ENCODE assay signal across 1 cellular context in the genomic region with DNA sequence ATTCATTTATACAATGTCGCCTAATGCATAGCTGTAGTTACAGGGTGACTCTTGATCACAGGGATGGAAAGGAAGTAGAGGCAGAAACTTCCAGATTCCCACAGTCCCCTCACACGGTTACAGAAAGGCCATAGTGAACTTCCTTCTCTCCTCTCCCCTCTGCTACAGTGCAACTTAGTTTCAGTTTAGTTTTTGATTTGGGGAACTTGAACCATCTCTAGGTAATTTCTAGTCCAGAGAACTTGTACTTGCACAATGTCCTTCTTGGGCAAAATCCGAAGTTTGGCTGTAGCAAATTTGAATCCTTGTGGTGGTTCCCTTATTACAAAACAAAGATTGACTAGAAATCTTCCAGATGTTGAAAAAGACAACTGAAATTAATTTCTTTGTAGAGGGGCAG.
TF ChIP-seq lines count a peak whose summit lies in the region.

No MANE protein-coding gene starts in this region.

TF ChIP-seq in H1, 55 proteins besides CTCF, POLR2A, EP300 and RAD21 (continued from another document):
- TF ChIP-seq, protein P1, sequence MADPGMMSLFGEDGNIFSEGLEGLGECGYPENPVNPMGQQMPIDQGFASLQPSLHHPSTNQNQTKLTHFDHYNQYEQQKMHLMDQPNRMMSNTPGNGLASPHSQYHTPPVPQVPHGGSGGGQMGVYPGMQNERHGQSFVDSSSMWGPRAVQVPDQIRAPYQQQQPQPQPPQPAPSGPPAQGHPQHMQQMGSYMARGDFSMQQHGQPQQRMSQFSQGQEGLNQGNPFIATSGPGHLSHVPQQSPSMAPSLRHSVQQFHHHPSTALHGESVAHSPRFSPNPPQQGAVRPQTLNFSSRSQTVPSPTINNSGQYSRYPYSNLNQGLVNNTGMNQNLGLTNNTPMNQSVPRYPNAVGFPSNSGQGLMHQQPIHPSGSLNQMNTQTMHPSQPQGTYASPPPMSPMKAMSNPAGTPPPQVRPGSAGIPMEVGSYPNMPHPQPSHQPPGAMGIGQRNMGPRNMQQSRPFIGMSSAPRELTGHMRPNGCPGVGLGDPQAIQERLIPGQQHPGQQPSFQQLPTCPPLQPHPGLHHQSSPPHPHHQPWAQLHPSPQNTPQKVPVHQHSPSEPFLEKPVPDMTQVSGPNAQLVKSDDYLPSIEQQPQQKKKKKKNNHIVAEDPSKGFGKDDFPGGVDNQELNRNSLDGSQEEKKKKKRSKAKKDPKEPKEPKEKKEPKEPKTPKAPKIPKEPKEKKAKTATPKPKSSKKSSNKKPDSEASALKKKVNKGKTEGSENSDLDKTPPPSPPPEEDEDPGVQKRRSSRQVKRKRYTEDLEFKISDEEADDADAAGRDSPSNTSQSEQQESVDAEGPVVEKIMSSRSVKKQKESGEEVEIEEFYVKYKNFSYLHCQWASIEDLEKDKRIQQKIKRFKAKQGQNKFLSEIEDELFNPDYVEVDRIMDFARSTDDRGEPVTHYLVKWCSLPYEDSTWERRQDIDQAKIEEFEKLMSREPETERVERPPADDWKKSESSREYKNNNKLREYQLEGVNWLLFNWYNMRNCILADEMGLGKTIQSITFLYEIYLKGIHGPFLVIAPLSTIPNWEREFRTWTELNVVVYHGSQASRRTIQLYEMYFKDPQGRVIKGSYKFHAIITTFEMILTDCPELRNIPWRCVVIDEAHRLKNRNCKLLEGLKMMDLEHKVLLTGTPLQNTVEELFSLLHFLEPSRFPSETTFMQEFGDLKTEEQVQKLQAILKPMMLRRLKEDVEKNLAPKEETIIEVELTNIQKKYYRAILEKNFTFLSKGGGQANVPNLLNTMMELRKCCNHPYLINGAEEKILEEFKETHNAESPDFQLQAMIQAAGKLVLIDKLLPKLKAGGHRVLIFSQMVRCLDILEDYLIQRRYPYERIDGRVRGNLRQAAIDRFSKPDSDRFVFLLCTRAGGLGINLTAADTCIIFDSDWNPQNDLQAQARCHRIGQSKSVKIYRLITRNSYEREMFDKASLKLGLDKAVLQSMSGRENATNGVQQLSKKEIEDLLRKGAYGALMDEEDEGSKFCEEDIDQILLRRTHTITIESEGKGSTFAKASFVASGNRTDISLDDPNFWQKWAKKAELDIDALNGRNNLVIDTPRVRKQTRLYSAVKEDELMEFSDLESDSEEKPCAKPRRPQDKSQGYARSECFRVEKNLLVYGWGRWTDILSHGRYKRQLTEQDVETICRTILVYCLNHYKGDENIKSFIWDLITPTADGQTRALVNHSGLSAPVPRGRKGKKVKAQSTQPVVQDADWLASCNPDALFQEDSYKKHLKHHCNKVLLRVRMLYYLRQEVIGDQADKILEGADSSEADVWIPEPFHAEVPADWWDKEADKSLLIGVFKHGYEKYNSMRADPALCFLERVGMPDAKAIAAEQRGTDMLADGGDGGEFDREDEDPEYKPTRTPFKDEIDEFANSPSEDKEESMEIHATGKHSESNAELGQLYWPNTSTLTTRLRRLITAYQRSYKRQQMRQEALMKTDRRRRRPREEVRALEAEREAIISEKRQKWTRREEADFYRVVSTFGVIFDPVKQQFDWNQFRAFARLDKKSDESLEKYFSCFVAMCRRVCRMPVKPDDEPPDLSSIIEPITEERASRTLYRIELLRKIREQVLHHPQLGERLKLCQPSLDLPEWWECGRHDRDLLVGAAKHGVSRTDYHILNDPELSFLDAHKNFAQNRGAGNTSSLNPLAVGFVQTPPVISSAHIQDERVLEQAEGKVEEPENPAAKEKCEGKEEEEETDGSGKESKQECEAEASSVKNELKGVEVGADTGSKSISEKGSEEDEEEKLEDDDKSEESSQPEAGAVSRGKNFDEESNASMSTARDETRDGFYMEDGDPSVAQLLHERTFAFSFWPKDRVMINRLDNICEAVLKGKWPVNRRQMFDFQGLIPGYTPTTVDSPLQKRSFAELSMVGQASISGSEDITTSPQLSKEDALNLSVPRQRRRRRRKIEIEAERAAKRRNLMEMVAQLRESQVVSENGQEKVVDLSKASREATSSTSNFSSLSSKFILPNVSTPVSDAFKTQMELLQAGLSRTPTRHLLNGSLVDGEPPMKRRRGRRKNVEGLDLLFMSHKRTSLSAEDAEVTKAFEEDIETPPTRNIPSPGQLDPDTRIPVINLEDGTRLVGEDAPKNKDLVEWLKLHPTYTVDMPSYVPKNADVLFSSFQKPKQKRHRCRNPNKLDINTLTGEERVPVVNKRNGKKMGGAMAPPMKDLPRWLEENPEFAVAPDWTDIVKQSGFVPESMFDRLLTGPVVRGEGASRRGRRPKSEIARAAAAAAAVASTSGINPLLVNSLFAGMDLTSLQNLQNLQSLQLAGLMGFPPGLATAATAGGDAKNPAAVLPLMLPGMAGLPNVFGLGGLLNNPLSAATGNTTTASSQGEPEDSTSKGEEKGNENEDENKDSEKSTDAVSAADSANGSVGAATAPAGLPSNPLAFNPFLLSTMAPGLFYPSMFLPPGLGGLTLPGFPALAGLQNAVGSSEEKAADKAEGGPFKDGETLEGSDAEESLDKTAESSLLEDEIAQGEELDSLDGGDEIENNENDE (IDR thresholded peaks at IDR 0.05; ENCODE audit: insufficient replicate concordance, low read length): no peak
- no peak for TF ChIP-seq SP1 (IDR thresholded peaks at IDR 0.05; ENCODE audit: low read depth, low read length)
- TF ChIP-seq ZNF274 (IDR thresholded peaks at IDR 0.05; ENCODE audit: borderline replicate concordance, extremely low read depth, low read length): no peak
TF ChIP-seq in H1: peak in this region for 0.
